Comparison of ENCODE assay signal across 14 cellular contexts in the genomic region with DNA sequence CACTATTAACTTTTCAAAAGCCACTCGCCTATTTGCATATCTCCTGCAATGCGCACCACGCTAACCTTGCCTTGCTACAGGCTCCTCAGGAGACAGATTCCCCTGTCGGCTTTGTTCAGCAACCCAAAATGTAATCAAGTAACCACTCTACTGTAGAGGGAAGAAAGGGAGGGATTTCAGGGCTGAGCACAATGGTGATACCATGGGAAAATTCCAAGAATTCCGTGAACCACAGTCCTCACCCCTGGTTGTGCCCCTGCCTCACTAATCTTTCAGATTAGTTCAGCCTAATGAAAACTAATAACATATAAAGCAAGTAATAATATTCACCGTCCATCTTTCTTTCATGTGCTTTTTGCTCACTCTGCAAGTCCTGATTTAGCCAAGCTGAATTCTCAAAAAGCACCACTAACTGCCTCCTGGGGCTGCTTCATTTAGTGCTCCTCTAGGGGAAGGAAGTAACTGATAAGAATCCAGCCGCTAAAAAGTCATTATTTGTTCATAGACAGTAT. TPM values are rescaled to one million over a fixed set of nuclear protein-coding genes. Genes with fewer than 3 reads are reported as not detected.
DNase-seq lines count a peak whose midpoint lies in the region; ATAC-seq and TF ChIP-seq lines count a peak whose summit lies in the region.
"Had no signal": no experiment of that assay in that cellular context is flagged by ENCODE, and none has a peak within 500 bp of the region (broad histone marks: within the 10 kb centered on the region; RNA-seq: fewer than 3 reads in every experiment).

No MANE protein-coding gene starts in this region.

- H3K36me3 Mint-ChIP-seq in nephron (ENCODE audit: low read depth) = peaks cover 25% of the 10 kb centered on the region

- H3K27ac Mint-ChIP-seq in nephron = peak overlapping the region; percentile 58 to 82 (median 79)

- no peak for ATAC-seq in GM19467 (IDR thresholded peaks at IDR 0.05; ENCODE audit: unreplicated experiment)
- ATAC-seq in left lung = no peak
- ATAC-seq: T-cell had no signal

- H3K27me3 ChIP-seq in left lung (no peaks in the 10 kb centered on the region), vagina (no peaks in the 10 kb centered on the region)
- H3K27me3 ChIP-seq: colonic mucosa, uterus had no signal

- H3K4me3 Mint-ChIP-seq in nephron = peak overlapping the region in 2 of 3 experiments; percentile 6 to 28
- H3K4me3 Mint-ChIP-seq: T-cell had no signal

- peaks cover 4 to 6% of the 10 kb centered on the region in 2 donors for H3K36me3 ChIP-seq in left lung
- peaks cover 0 to 3% of the 10 kb centered on the region in 2 donors for H3K36me3 ChIP-seq in vagina
- H3K36me3 ChIP-seq: colonic mucosa, uterus had no signal

- in situ Hi-C loops in G401 (cut with HindIII; ENCODE audit: low sequenced_read_pairs) = no loop called here

- no peak for TF ChIP-seq CTCF in nephron (IDR thresholded peaks at IDR 0.05; ENCODE audit: unreplicated experiment in 3 of 3)
- no peak for TF ChIP-seq CTCF in left lung (IDR thresholded peaks at IDR 0.05)
- TF ChIP-seq CTCF in vagina (IDR thresholded peaks at IDR 0.05) = no peak

- intact Hi-C loops in left lung (cut with DNase I) = loop anchor here in 1 of 2 donors (5.0 to 10.0 kb wide), 2 partner anchors 241 to 553 kb away; no protein-coding TSS in a partner anchor
- intact Hi-C loops in vagina (cut with DNase I) = loop anchor here (5.0 to 10.0 kb wide), 3 partner anchors 151 to 553 kb away; a partner anchor contains a TSS

- TF ChIP-seq POLR2A in vagina (IDR thresholded peaks at IDR 0.05) = no peak

- H3K9me3 ChIP-seq in left lung (no peaks in the 10 kb centered on the region), vagina (no peaks in the 10 kb centered on the region)
- H3K9me3 ChIP-seq: colonic mucosa, uterus had no signal

- no peak overlapping the region for H3K27ac ChIP-seq in left lung
- no peak overlapping the region for H3K27ac ChIP-seq in vagina
- H3K27ac ChIP-seq: colonic mucosa, HL-60, uterus had no signal

- no peaks in the 10 kb centered on the region for H3K27me3 Mint-ChIP-seq in nephron (ENCODE audit: low read depth)
- H3K27me3 Mint-ChIP-seq: T-cell had no signal

- peaks cover 49% of the 10 kb centered on the region for H3K4me1 Mint-ChIP-seq in nephron

- no peaks in the 10 kb centered on the region for H3K9me3 Mint-ChIP-seq in nephron
- H3K9me3 Mint-ChIP-seq: T-cell had no signal

- DNase-seq in G401 (ENCODE audit: low spot score) (peak; percentile 73), MV-4-11 (lab: John Stamatoyannopoulos, UW) (peak; percentile 66), cerebellar cortex (ENCODE audit: low spot score) (peak; percentile 90), NCI-H2171 (lab: John Stamatoyannopoulos, UW) (no peak), left lung (no peak), vagina (ENCODE audit: extremely low spot score in 2 of 2) (no peak)
- DNase-seq: activated CD8-positive, alpha-beta memory T cell treated with anti-CD3 and anti-CD28 coated beads, Interleukin-2, amount 50 U/mL, for 48 hours; colonic mucosa; hypothalamus; T-cell; uterus had no signal

- no peak overlapping the region for H3K4me3 ChIP-seq in left lung
- H3K4me3 ChIP-seq in vagina = no peak overlapping the region
- H3K4me3 ChIP-seq: colonic mucosa, uterus had no signal

- peaks cover 19 to 47% of the 10 kb centered on the region in 2 donors for H3K4me1 ChIP-seq in left lung
- H3K4me1 ChIP-seq in vagina = peaks cover 32% of the 10 kb centered on the region

RNA-seq across cellular contexts. Expression of a gene that starts 6.6 kb away (rescaled TPM):
- total RNA-seq in G401 (2014; rRNA removed; shearing (Covaris generic)) = 237 and 287 TPM in 2 replicates
- 100 to 1,000 TPM; 142 to 321 TPM for total RNA-seq in left lung
- total RNA-seq in vagina = 132 TPM

Comparison
In these comparisons a context has a peak if more than half of its experiments do, and no peak if none do; other contexts are left out.
1. DNase-seq: peak in G401 (single experiment), MV-4-11 (single experiment) and cerebellar cortex (single experiment); none in NCI-H2171 (single experiment), left lung (0 of 2) and vagina (0 of 2).